Comparison of ENCODE assay signal across 9 cellular contexts in the genomic region with DNA sequence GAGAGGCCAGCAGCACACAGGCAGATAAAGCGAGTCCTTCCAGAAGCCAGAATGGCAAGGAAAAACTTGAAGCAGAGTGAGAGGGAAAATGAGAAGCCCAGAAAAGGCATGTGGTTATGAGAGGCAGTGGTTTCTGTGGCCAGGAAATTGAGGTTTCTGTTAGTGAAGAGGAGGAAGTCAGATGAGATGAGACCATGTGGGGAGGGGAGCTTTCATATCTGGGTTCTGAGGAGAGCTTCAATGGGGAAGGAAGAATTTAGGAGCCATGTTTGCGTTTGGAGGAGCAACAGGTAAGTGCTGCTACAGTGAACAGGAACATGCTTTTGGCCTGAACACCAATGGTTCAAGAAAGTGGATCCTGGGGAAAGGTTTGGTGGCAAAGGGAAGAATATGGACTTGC. TPM values are rescaled to one million over a fixed set of nuclear protein-coding genes. Genes with fewer than 3 reads are reported as not detected.
A peak's percentile ranks its signal among the peaks of the same experiment; 100 is the strongest.
DNase-seq lines count a peak whose midpoint lies in the region; ATAC-seq and TF ChIP-seq lines count a peak whose summit lies in the region.
"Had no signal": no experiment of that assay in that cellular context is flagged by ENCODE, and none has a peak within 500 bp of the region (broad histone marks: within the 10 kb centered on the region; RNA-seq: fewer than 3 reads in every experiment).

No MANE protein-coding gene starts in this region.

- H3K27me3 Mint-ChIP-seq in activated naive CD8-positive, alpha-beta T cell = peaks cover 33% of the 10 kb centered on the region
- H3K27me3 Mint-ChIP-seq in progenitor cell of endocrine pancreas (no peaks in the 10 kb centered on the region), MCF 10A (ENCODE audit: insufficient read depth, unreplicated experiment) (peaks cover 77% of the 10 kb centered on the region)

- DNase-seq in stimulated activated CD4-positive, alpha-beta T cell treated with anti-CD3 and anti-CD28 coated beads, Interleukin-2, amount 100 ng/mL, for 48 hours = peak; percentile 6
- DNase-seq in stimulated activated CD4-positive, alpha-beta T cell treated with anti-CD3 and anti-CD28 coated beads, Interleukin-12 subunit alpha, Interleukin-12 subunit beta, amount 100 ng/mL, for 4 hours = no peak
- DNase-seq in KG1 (lab: John Stamatoyannopoulos, UW) (peak; percentile 55), upper lobe of right lung (no peak), progenitor cell of endocrine pancreas (ENCODE audit: low spot score, unreplicated experiment) (no peak), MCF 10A (ENCODE audit: unreplicated experiment) (no peak)

- intact Hi-C loops in upper lobe of right lung (cut with DNase I) = no loop called here
- intact Hi-C loops in MCF 10A (cut with micrococcal nuclease) = no loop called here

- BruUV-seq in MCF 10A (replicated peaks; lab: Mats Ljungman, UMichigan) = no TSS peak

- no peaks in the 10 kb centered on the region for H3K4me1 ChIP-seq in upper lobe of right lung

- POLR2A ChIA-PET in MCF 10A (lab: Yijun Ruan, JAX) = no interaction called here

- H3K36me3 ChIP-seq in upper lobe of right lung = no peaks in the 10 kb centered on the region

- no peaks in the 10 kb centered on the region for H3K9me3 ChIP-seq in upper lobe of right lung

- no peak overlapping the region for H3K4me3 ChIP-seq in upper lobe of right lung

- CTCF ChIA-PET in MCF 10A (lab: Yijun Ruan, JAX) = interaction anchor here (0.6 to 3.4 kb wide), 5 partner anchors 11 to 822 kb away, joined by 3 to 14 read pairs (median 4); no protein-coding TSS in a partner anchor

- no peak overlapping the region for H3K27ac ChIP-seq in upper lobe of right lung

- no peaks in the 10 kb centered on the region for H3K9me3 Mint-ChIP-seq in activated naive CD8-positive, alpha-beta T cell (ENCODE audit: low read depth)
- no peaks in the 10 kb centered on the region for H3K9me3 Mint-ChIP-seq in progenitor cell of endocrine pancreas (ENCODE audit: low read depth)
- no peaks in the 10 kb centered on the region for H3K9me3 Mint-ChIP-seq in MCF 10A (ENCODE audit: unreplicated experiment)

- TF ChIP-seq CTCF in upper lobe of right lung (IDR thresholded peaks at IDR 0.05) = no peak
- TF ChIP-seq CTCF in progenitor cell of endocrine pancreas (IDR thresholded peaks at IDR 0.05; ENCODE audit: unreplicated experiment) = no peak
- no peak for TF ChIP-seq CTCF in MCF 10A (IDR thresholded peaks at IDR 0.05; ENCODE audit: unreplicated experiment)

- no peak overlapping the region for H3K27ac Mint-ChIP-seq in activated naive CD8-positive, alpha-beta T cell
- no peak overlapping the region for H3K27ac Mint-ChIP-seq in progenitor cell of endocrine pancreas
- no peak overlapping the region for H3K27ac Mint-ChIP-seq in MCF 10A (ENCODE audit: low read depth, unreplicated experiment)

- H3K4me3 Mint-ChIP-seq in activated naive CD8-positive, alpha-beta T cell = peak overlapping the region; percentile 2
- H3K4me3 Mint-ChIP-seq in progenitor cell of endocrine pancreas (ENCODE audit: low read depth) = no peak overlapping the region
- H3K4me3 Mint-ChIP-seq in MCF 10A (ENCODE audit: unreplicated experiment) = no peak overlapping the region

- peak; percentile 76 for ATAC-seq in upper lobe of right lung
- no peak for ATAC-seq in HG03280 (IDR thresholded peaks at IDR 0.05; ENCODE audit: unreplicated experiment)

- H3K27me3 ChIP-seq in upper lobe of right lung = no peaks in the 10 kb centered on the region

- H3K4me1 Mint-ChIP-seq in activated naive CD8-positive, alpha-beta T cell (ENCODE audit: low read depth) = peaks cover 24% of the 10 kb centered on the region
- no peaks in the 10 kb centered on the region for H3K4me1 Mint-ChIP-seq in progenitor cell of endocrine pancreas (ENCODE audit: low read depth)
- H3K4me1 Mint-ChIP-seq in MCF 10A (ENCODE audit: insufficient read depth, unreplicated experiment) = no peaks in the 10 kb centered on the region

- H3K36me3 Mint-ChIP-seq in activated naive CD8-positive, alpha-beta T cell = peaks cover 2% of the 10 kb centered on the region
- no peaks in the 10 kb centered on the region for H3K36me3 Mint-ChIP-seq in progenitor cell of endocrine pancreas (ENCODE audit: insufficient read depth)
- no peaks in the 10 kb centered on the region for H3K36me3 Mint-ChIP-seq in MCF 10A (ENCODE audit: insufficient read depth, unreplicated experiment)

RNA-seq across cellular contexts. Expression of a gene that starts 6.1 kb away (rescaled TPM):
- total RNA-seq in upper lobe of right lung (1.5 TPM), progenitor cell of endocrine pancreas (not detected in 2 replicates), MCF 10A (2022) (not detected in 2 replicates)

RNA-seq across cellular contexts. Expression of a gene that starts 41.6 kb away (rescaled TPM):
- total RNA-seq in upper lobe of right lung (6.7 TPM), progenitor cell of endocrine pancreas (not detected in 2 replicates), MCF 10A (2022) (not detected in 2 replicates)
- total RNA-seq: T-helper 2 cell treated with Interferon-gamma antibody and Interleukin-4, amounts not matched to agents 100 ng/mL and 5 ng/mL, for 36 hours had no signal

Comparison
In these comparisons a context has a peak if more than half of its experiments do, and no peak if none do; other contexts are left out.
1. DNase-seq: peak in stimulated activated CD4-positive, alpha-beta T cell treated with anti-CD3 and anti-CD28 coated beads, Interleukin-2, amount 100 ng/mL, for 48 hours (2 of 2) and KG1 (single experiment); none in stimulated activated CD4-positive, alpha-beta T cell treated with anti-CD3 and anti-CD28 coated beads, Interleukin-12 subunit alpha, Interleukin-12 subunit beta, amount 100 ng/mL, for 4 hours (single experiment), upper lobe of right lung (single experiment), progenitor cell of endocrine pancreas (single experiment) and MCF 10A (single experiment).